ENCODE assay signal across 8 cellular contexts in genomic region chr4:41692717-41693345, GRCh38. TPM values are rescaled to one million over a fixed set of nuclear protein-coding genes. Genes with fewer than 3 reads are reported as not detected.
DNase-seq lines count a peak whose midpoint lies in the region; ATAC-seq and TF ChIP-seq lines count a peak whose summit lies in the region.

No MANE protein-coding gene starts in this region.

- no peak overlapping the region for H3K4me3 ChIP-seq in NT2/D1 (ENCODE audit: insufficient read length, low read depth)
- H3K4me3 ChIP-seq in skeletal muscle cell (ENCODE audit: low read depth, low read length), result no peak overlapping the region
- no peak overlapping the region for H3K4me3 ChIP-seq in lower leg skin (ENCODE audit: low read depth, poor library complexity, severe bottlenecking)

- DNase-seq in COR-L47 (lab: John Stamatoyannopoulos, UW) (peak; percentile 59), NT2/D1 (ENCODE audit: low read depth, low spot score) (peak; percentile 44), amniotic epithelial cell (ENCODE audit: low read depth) (peak; percentile 59), left ventricle myocardium superior (peak; percentile 44), skeletal muscle cell (ENCODE audit: low read depth) (peak; percentile 14), lower leg skin (ENCODE audit: low spot score in 2 of 2) (no peak)

- intact Hi-C loops in left ventricle myocardium superior (cut with micrococcal nuclease), result no loop called here
- intact Hi-C loops in lower leg skin (cut with DNase I; ENCODE audit: low total_unique reads), result loop anchor here (10.0 kb wide), 1 partner anchor 192 kb away; no protein-coding TSS in a partner anchor

- no peak overlapping the region for H3K9ac ChIP-seq in NT2/D1 (ENCODE audit: insufficient read length, low read depth)

- 47 to 50% methylated on average over 12 of the region's 12 CpGs for WGBS in lower leg skin, 2 donors

- no peaks in the 10 kb centered on the region for H3K27me3 ChIP-seq in NT2/D1 (ENCODE audit: insufficient read depth, insufficient read length)

- ATAC-seq in GM19395 (IDR thresholded peaks at IDR 0.05; ENCODE audit: unreplicated experiment) (peak; percentile 74), HG03571 (IDR thresholded peaks at IDR 0.05; ENCODE audit: unreplicated experiment) (peak; percentile 64), left ventricle myocardium superior (peak; percentile 63)

- no peaks in the 10 kb centered on the region for H3K9me3 ChIP-seq in NT2/D1 (ENCODE audit: insufficient read depth, low read length)

- no peak for TF ChIP-seq POLR2A in lower leg skin (IDR thresholded peaks at IDR 0.05)

- no peaks in the 10 kb centered on the region for H3K4me1 ChIP-seq in NT2/D1 (ENCODE audit: insufficient read depth, insufficient read length)

- TF ChIP-seq CTCF in lower leg skin (IDR thresholded peaks at IDR 0.05), result no peak

- no peaks in the 10 kb centered on the region for H3K36me3 ChIP-seq in NT2/D1 (ENCODE audit: insufficient read depth, insufficient read length, low read length)

RNA-seq across cellular contexts. Expression of gene PHOX2B, which starts 55.7 kb away (rescaled TPM):
- total RNA-seq in left ventricle myocardium superior (not detected), lower leg skin (not detected)

Comparison
In these comparisons a context has a peak if more than half of its experiments do, and no peak if none do; other contexts are left out.
1. DNase-seq: peak in COR-L47 (single experiment), NT2/D1 (single experiment), amniotic epithelial cell (single experiment), left ventricle myocardium superior (single experiment) and skeletal muscle cell (single experiment); none in lower leg skin (0 of 2).
2. Peak in every context shown above with its lines, with median percentiles within 50 percentile points of each other: ATAC-seq.